25 cellular contexts compared by ENCODE assay signal in the genomic region with DNA sequence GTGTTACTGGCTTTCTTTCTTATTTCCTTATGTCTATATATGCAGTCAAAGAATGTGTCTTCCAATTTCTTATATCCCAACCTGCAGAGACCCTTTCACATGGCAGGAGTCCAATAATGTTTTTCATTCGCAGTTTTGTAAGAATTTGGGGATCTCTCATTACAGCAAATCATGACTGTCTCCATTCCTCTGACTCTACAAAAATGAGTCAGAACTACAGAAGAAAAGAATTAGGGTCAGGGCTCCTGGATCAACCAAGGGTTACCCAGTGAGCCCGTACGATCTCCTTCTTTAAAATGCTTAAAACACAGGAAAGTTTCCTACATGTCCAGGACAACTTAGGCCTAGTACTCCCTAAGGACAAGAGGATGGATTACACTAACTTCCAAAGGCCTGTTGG.
"Had no signal": no experiment of that assay in that cellular context is flagged by ENCODE, and none has a peak within 500 bp of the region (broad histone marks: within the 10 kb centered on the region; RNA-seq: fewer than 3 reads in every experiment).

No MANE protein-coding gene starts in this region.

- DNase-seq: hypothalamus; immature natural killer cell; kidney; left colon; left lung; lower lobe of right lung; mammary epithelial cell; mesendoderm; naive B cell; natural killer cell; ovary; right lobe of liver; stimulated activated CD4-positive, alpha-beta T cell treated with anti-CD3 and anti-CD28 coated beads, Interleukin-1b, Interleukin-23, amount 100 ng/mL, for 48 hours; stimulated activated CD4-positive, alpha-beta T cell treated with anti-CD3 and anti-CD28 coated beads, Interleukin-2, amount 100 ng/mL, for 48 hours; stimulated activated naive B cell treated with anti-CD40 and anti-IgM and Interleukin-4, amounts not matched to agents 10 μg/mL and 1 μg/mL and 100 μg/mL, for 72 hours; stimulated activated naive CD8-positive, alpha-beta T cell treated with anti-CD3 and anti-CD28 coated beads, Interleukin-15, Interleukin-2, amounts not matched to agents 100 U/mL and 50 U/mL, for 24 hours; stomach; testis; thyroid gland; transverse colon; upper lobe of right lung had no signal

- H3K36me3 Mint-ChIP-seq: immature natural killer cell; mesothelial cell of epicardium; naive B cell; natural killer cell; stimulated activated naive B cell treated with anti-CD40 and anti-IgM and Interleukin-4, amounts not matched to agents 10 μg/mL and 1 μg/mL and 100 μg/mL, for 72 hours had no signal

- H3K4me3 ChIP-seq: left lung, lower lobe of right lung, ovary, right atrium auricular region, right lobe of liver, smooth muscle cell, stomach, testis, thyroid gland, transverse colon, upper lobe of right lung had no signal

- H3K27ac ChIP-seq: left lung, lower lobe of right lung, ovary, right atrium auricular region, right lobe of liver, stomach, testis, thyroid gland, transverse colon, upper lobe of right lung had no signal

- H3K4me2 ChIP-seq: smooth muscle cell had no signal

- H3K9me3 Mint-ChIP-seq: immature natural killer cell; mesothelial cell of epicardium; natural killer cell; stimulated activated naive B cell treated with anti-CD40 and anti-IgM and Interleukin-4, amounts not matched to agents 10 μg/mL and 1 μg/mL and 100 μg/mL, for 72 hours had no signal

- H3K36me3 ChIP-seq: left lung, lower lobe of right lung, ovary, right atrium auricular region, right lobe of liver, stomach, thyroid gland, transverse colon, upper lobe of right lung had no signal

- H3K4me3 Mint-ChIP-seq: immature natural killer cell; mesothelial cell of epicardium; naive B cell; natural killer cell; stimulated activated naive B cell treated with anti-CD40 and anti-IgM and Interleukin-4, amounts not matched to agents 10 μg/mL and 1 μg/mL and 100 μg/mL, for 72 hours had no signal

- H3K9me3 ChIP-seq: left lung, lower lobe of right lung, ovary, right atrium auricular region, right lobe of liver, stomach, testis, thyroid gland, transverse colon, upper lobe of right lung had no signal

- H3K27ac Mint-ChIP-seq: immature natural killer cell, mesothelial cell of epicardium, natural killer cell, progenitor cell of endocrine pancreas had no signal

- H3K27me3 ChIP-seq: left lung, ovary, right atrium auricular region, right lobe of liver, stomach, testis, thyroid gland, upper lobe of right lung had no signal

- H3K4me1 Mint-ChIP-seq: immature natural killer cell; naive B cell; stimulated activated naive B cell treated with anti-CD40 and anti-IgM and Interleukin-4, amounts not matched to agents 10 μg/mL and 1 μg/mL and 100 μg/mL, for 72 hours had no signal

- H3K4me1 ChIP-seq: left lung, lower lobe of right lung, right atrium auricular region, testis, thyroid gland had no signal
